In the genomic region with DNA sequence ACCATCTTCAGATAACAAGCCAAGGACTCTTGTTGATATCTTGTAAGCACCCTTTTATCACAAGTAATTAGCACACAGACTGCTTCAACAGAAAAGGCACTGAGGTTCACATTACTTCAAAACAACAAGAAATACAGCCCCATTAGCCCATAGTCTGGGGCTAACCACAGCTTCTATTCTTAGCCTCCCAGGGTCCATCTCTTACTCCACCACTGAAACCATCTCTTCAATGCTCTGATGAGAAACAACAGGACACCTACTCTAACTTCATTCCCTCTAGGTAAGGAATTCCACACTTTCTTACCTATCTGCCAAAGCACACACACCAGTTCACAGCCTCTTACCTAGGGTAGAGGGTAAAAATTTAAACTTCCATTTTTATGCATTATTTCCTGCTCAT, we compare ENCODE assay signal across 9 cellular contexts. TPM values are rescaled to one million over a fixed set of nuclear protein-coding genes. Genes with fewer than 3 reads are reported as not detected.
DNase-seq lines count a peak whose midpoint lies in the region; ATAC-seq and TF ChIP-seq lines count a peak whose summit lies in the region.
"Had no signal": no experiment of that assay in that cellular context is flagged by ENCODE, and none has a peak within 500 bp of the region (broad histone marks: within the 10 kb centered on the region; RNA-seq: fewer than 3 reads in every experiment).

No MANE protein-coding gene starts in this region.

- peaks cover 0 to 5% (median 2%) of the 10 kb centered on the region in 8 donors for H3K9me3 Mint-ChIP-seq in CD4-positive, alpha-beta memory T cell
- peaks cover 12% of the 10 kb centered on the region for H3K9me3 Mint-ChIP-seq in activated T-helper 2 cell treated with anti-CD3 and anti-CD28 coated beads, Interferon-gamma antibody, Interleukin-2, Interleukin-4, amounts not matched to agents 10 μg/mL and 5 μg/mL and 100 μg/mL, durations not matched to agents 14 hours and 24 hours and 36 hours

- peaks cover 39 to 66% (median 50%) of the 10 kb centered on the region in 4 donors for H3K4me1 Mint-ChIP-seq in CD4-positive, alpha-beta memory T cell
- peaks cover 85% of the 10 kb centered on the region for H3K4me1 Mint-ChIP-seq in activated T-helper 2 cell treated with anti-CD3 and anti-CD28 coated beads, Interferon-gamma antibody, Interleukin-2, Interleukin-4, amounts not matched to agents 10 μg/mL and 5 μg/mL and 100 μg/mL, durations not matched to agents 14 hours and 24 hours and 36 hours (ENCODE audit: low read depth)

- no peaks in the 10 kb centered on the region for H3K36me3 ChIP-seq in CD4-positive, alpha-beta memory T cell (ENCODE audit: insufficient read depth, low read length)

- peaks cover 0 to 3% of the 10 kb centered on the region in 2 donors for H3K36me3 Mint-ChIP-seq in CD4-positive, alpha-beta memory T cell
- peaks cover 18% of the 10 kb centered on the region for H3K36me3 Mint-ChIP-seq in activated T-helper 2 cell treated with anti-CD3 and anti-CD28 coated beads, Interferon-gamma antibody, Interleukin-2, Interleukin-4, amounts not matched to agents 10 μg/mL and 5 μg/mL and 100 μg/mL, durations not matched to agents 14 hours and 24 hours and 36 hours (ENCODE audit: low read depth)

- intact Hi-C loops in CD4-positive, alpha-beta memory T cell (cut with micrococcal nuclease) = no loop called here
- intact Hi-C loops in activated T-helper 2 cell treated with anti-CD3 and anti-CD28 coated beads, Interferon-gamma antibody, Interleukin-2, Interleukin-4, amounts not matched to agents 10 μg/mL and 5 μg/mL and 100 μg/mL, durations not matched to agents 14 hours and 24 hours and 36 hours (cut with micrococcal nuclease) = no loop called here

- no peaks in the 10 kb centered on the region for H3K27me3 Mint-ChIP-seq in CD4-positive, alpha-beta memory T cell
- no peaks in the 10 kb centered on the region for H3K27me3 Mint-ChIP-seq in activated T-helper 2 cell treated with anti-CD3 and anti-CD28 coated beads, Interferon-gamma antibody, Interleukin-2, Interleukin-4, amounts not matched to agents 10 μg/mL and 5 μg/mL and 100 μg/mL, durations not matched to agents 14 hours and 24 hours and 36 hours (ENCODE audit: low read depth)

- POLR2A ChIA-PET in CD4-positive, alpha-beta memory T cell (lab: Charles Lee; ENCODE audit: partially characterized antibody) = interaction anchor here (0.9 to 8.6 kb wide), 7 partner anchors 8 to 67 kb away, joined by 6 to 131 read pairs (median 9); partner anchors contain the start of gene CYTIP
- POLR2A ChIA-PET in HEK293T (lab: Yijun Ruan, JAX) = no interaction called here

- CTCF ChIA-PET in CD4-positive, alpha-beta memory T cell (lab: Charles Lee; ENCODE audit: partially characterized antibody) = interaction anchor here (0.6 to 18.1 kb wide), 5 partner anchors 14 to 140 kb away, joined by 3 to 392 read pairs (median 7); partner anchors contain the start of gene ERMN
- CTCF ChIA-PET in HEK293T (lab: Yijun Ruan, JAX) = no interaction called here

- no peak overlapping the region for H3K4me3 ChIP-seq in CD4-positive, alpha-beta memory T cell (ENCODE audit: low read length in 2 of 2)

- no peak overlapping the region for H3K27ac ChIP-seq in CD4-positive, alpha-beta memory T cell (ENCODE audit: low read depth, low read length)

- peak overlapping the region; percentile 84 to 99 (median 98) for H3K27ac Mint-ChIP-seq in CD4-positive, alpha-beta memory T cell
- H3K27ac Mint-ChIP-seq in activated T-helper 2 cell treated with anti-CD3 and anti-CD28 coated beads, Interferon-gamma antibody, Interleukin-2, Interleukin-4, amounts not matched to agents 10 μg/mL and 5 μg/mL and 100 μg/mL, durations not matched to agents 14 hours and 24 hours and 36 hours = peak overlapping the region; percentile 96

- H3K4me3 Mint-ChIP-seq in CD4-positive, alpha-beta memory T cell = peak overlapping the region in 6 of 8 donors; percentile 2 to 79 (median 24)
- H3K4me3 Mint-ChIP-seq in activated T-helper 2 cell treated with anti-CD3 and anti-CD28 coated beads, Interferon-gamma antibody, Interleukin-2, Interleukin-4, amounts not matched to agents 10 μg/mL and 5 μg/mL and 100 μg/mL, durations not matched to agents 14 hours and 24 hours and 36 hours (ENCODE audit: low read depth) = peak overlapping the region; percentile 43

- no peak for DNase-seq in CD4-positive, alpha-beta memory T cell
- DNase-seq in activated T-helper 2 cell treated with anti-CD3 and anti-CD28 coated beads, Interferon-gamma antibody, Interleukin-2, Interleukin-4, amounts not matched to agents 10 μg/mL and 5 μg/mL and 100 μg/mL, durations not matched to agents 14 hours and 24 hours and 36 hours (ENCODE audit: low spot score) = no peak
- no peak for DNase-seq in effector CD8-positive, alpha-beta T cell (lab: John Stamatoyannopoulos, UW)
- DNase-seq in SHP77 (lab: John Stamatoyannopoulos, UW) (no peak), epidermal melanocyte (ENCODE audit: insufficient read length, low spot score) (no peak), HEK293T (ENCODE audit: extremely low spot score) (no peak)
- DNase-seq: Right ventricle myocardium superior had no signal

- no peaks in the 10 kb centered on the region for H3K9me3 ChIP-seq in CD4-positive, alpha-beta memory T cell (ENCODE audit: control insufficient read depth in 1 of 2, low read length in 2 of 2)

- peaks cover 37% of the 10 kb centered on the region for H3K4me1 ChIP-seq in CD4-positive, alpha-beta memory T cell (ENCODE audit: insufficient read depth, low read length)

- ATAC-seq in GM19452 (IDR thresholded peaks at IDR 0.05; ENCODE audit: unreplicated experiment) = peak; percentile 49
- peak; percentile 52 for ATAC-seq in HG03280 (IDR thresholded peaks at IDR 0.05; ENCODE audit: unreplicated experiment)

- H3K27me3 ChIP-seq in CD4-positive, alpha-beta memory T cell (ENCODE audit: insufficient read depth, low read length) = no peaks in the 10 kb centered on the region

TF ChIP-seq in HEK293T, 16 proteins besides CTCF, POLR2A, EP300 and RAD21:
- TF ChIP-seq BHLHE40 (IDR thresholded peaks at IDR 0.05; ENCODE audit: borderline replicate concordance) = no peak
- no peak for TF ChIP-seq NFRKB (IDR thresholded peaks at IDR 0.05)
- no peak for TF ChIP-seq SUZ12 (IDR thresholded peaks at IDR 0.05)
- TF ChIP-seq FOXK2 (IDR thresholded peaks at IDR 0.05) = no peak
- no peak for TF ChIP-seq TARDBP (IDR thresholded peaks at IDR 0.05)

RNA-seq across cellular contexts. Expression of gene CYTIP, which starts 26.4 kb away (rescaled TPM):
- 100 to 1,000 TPM; 231 to 248 TPM for total RNA-seq in CD4-positive, alpha-beta memory T cell
- polyA plus RNA-seq in CD4-positive, alpha-beta memory T cell = 100 to 1,000 TPM; 163 to 176 TPM
- total RNA-seq in activated T-helper 2 cell treated with anti-CD3 and anti-CD28 coated beads, Interferon-gamma antibody, Interleukin-2, Interleukin-4, amounts not matched to agents 10 μg/mL and 5 μg/mL and 100 μg/mL, durations not matched to agents 14 hours and 24 hours and 36 hours = 199 and 206 TPM in 2 replicates
